In genomic region chr16:10539256-10539655, GRCh38 we compare ENCODE assay signal across 16 cellular contexts. TPM values are rescaled to one million over a fixed set of nuclear protein-coding genes. Genes with fewer than 3 reads are reported as not detected.
DNase-seq lines count a peak whose midpoint lies in the region; ATAC-seq and TF ChIP-seq lines count a peak whose summit lies in the region.
"Had no signal": no experiment of that assay in that cellular context is flagged by ENCODE, and none has a peak within 500 bp of the region (broad histone marks: within the 10 kb centered on the region; RNA-seq: fewer than 3 reads in every experiment).

No MANE protein-coding gene starts in this region.

- H3K4me3 Mint-ChIP-seq in Calu3 (ENCODE audit: low read depth, unreplicated experiment) = no peak overlapping the region
- H3K4me3 Mint-ChIP-seq in mesothelial cell of epicardium = no peak overlapping the region

- ATAC-seq in gastrocnemius medialis (peak; percentile 25 to 49), Right ventricle myocardium superior (ENCODE audit: poor library complexity) (no peak)
- ATAC-seq: K562 had no signal

- in situ Hi-C loops in gastrocnemius medialis (cut with MboI; ENCODE audit: low sequenced_read_pairs in 4 of 4) = no loop called here

- no peak for TF ChIP-seq CTCF in Calu3 (IDR thresholded peaks at IDR 0.05; ENCODE audit: unreplicated experiment)
- no peak for TF ChIP-seq CTCF in mesothelial cell of epicardium (IDR thresholded peaks at IDR 0.05; ENCODE audit: unreplicated experiment)
- no peak for TF ChIP-seq CTCF in gastrocnemius medialis (IDR thresholded peaks at IDR 0.05 in 4 of 5, conservative IDR thresholded peaks at IDR 0.05 in 1 of 5)
- TF ChIP-seq CTCF in tibial artery (IDR thresholded peaks at IDR 0.05) = no peak

- H3K27ac ChIP-seq in SJCRH30 (peak overlapping the region; percentile 32), gastrocnemius medialis (no peak overlapping the region), tibial artery (no peak overlapping the region)
- H3K27ac ChIP-seq: 22Rv1, C4-2B had no signal

- H3K36me3 ChIP-seq in SJCRH30 (peaks cover 11% of the 10 kb centered on the region), gastrocnemius medialis (peaks cover 0 to 18% of the 10 kb centered on the region in 2 donors), tibial artery (peaks cover 67 to 98% (median 94%) of the 10 kb centered on the region in 3 donors)

- peak; percentile 49 for DNase-seq in Calu3
- DNase-seq in SJCRH30 = peak; percentile 88 to 92
- DNase-seq in mesothelial cell of epicardium (ENCODE audit: low spot score in 2 of 2, unreplicated experiment in 2 of 2) = peak in 1 of 2 experiments; percentile 43
- DNase-seq in gastrocnemius medialis = no peak
- DNase-seq in Right ventricle myocardium superior = no peak
- no peak for DNase-seq in activated CD8-positive, alpha-beta memory T cell treated with anti-CD3 and anti-CD28 coated beads, Interleukin-2, amount 50 U/mL, for 48 hours
- DNase-seq in T1000 (lab: John Stamatoyannopoulos, UW) = no peak
- no peak for DNase-seq in tibial artery
- DNase-seq: AML-193, DMS79 treated with DMSO at 0.1 percent for 48 hours, NCI-H187, NCI-H2227 treated with DMSO at 0.1 percent for 48 hours, NCI-H510A treated with DMSO at 0.1 percent for 48 hours had no signal

- BruUV-seq in Calu3 (replicated peaks; lab: Mats Ljungman, UMichigan) = no TSS peak

- peaks cover 17% of the 10 kb centered on the region for H3K4me1 ChIP-seq in SJCRH30
- H3K4me1 ChIP-seq in gastrocnemius medialis = peaks cover 0 to 8% of the 10 kb centered on the region in 2 donors
- H3K4me1 ChIP-seq in tibial artery = peaks cover 0 to 6% (median 0%) of the 10 kb centered on the region in 4 donors

- TF ChIP-seq POLR2A in gastrocnemius medialis (IDR thresholded peaks at IDR 0.05) = no peak

- H3K4me3 ChIP-seq in SJCRH30 = no peak overlapping the region
- H3K4me3 ChIP-seq in gastrocnemius medialis = no peak overlapping the region
- no peak overlapping the region for H3K4me3 ChIP-seq in tibial artery
- H3K4me3 ChIP-seq: K562 had no signal

- H3K27me3 ChIP-seq in SJCRH30 (no peaks in the 10 kb centered on the region), gastrocnemius medialis (no peaks in the 10 kb centered on the region), tibial artery (no peaks in the 10 kb centered on the region)

- no peaks in the 10 kb centered on the region for H3K9me3 ChIP-seq in SJCRH30 (replicated peaks)
- H3K9me3 ChIP-seq in gastrocnemius medialis = no peaks in the 10 kb centered on the region
- H3K9me3 ChIP-seq in tibial artery = no peaks in the 10 kb centered on the region

- H3K9me3 Mint-ChIP-seq in Calu3 (ENCODE audit: low read depth, unreplicated experiment) (no peaks in the 10 kb centered on the region), mesothelial cell of epicardium (no peaks in the 10 kb centered on the region)

- CTCF ChIA-PET in Calu3 (lab: Charles Lee) = interaction anchor here (0.6 kb wide), 1 partner anchor 198 kb away, joined by 3 read pairs; no protein-coding TSS in a partner anchor

- H3K27me3 Mint-ChIP-seq in Calu3 (ENCODE audit: unreplicated experiment) = no peaks in the 10 kb centered on the region
- H3K27me3 Mint-ChIP-seq in mesothelial cell of epicardium (ENCODE audit: low read depth) = peaks cover 3% of the 10 kb centered on the region

- intact Hi-C loops in Calu3 (cut with micrococcal nuclease; ENCODE audit: unreplicated experiment) = no loop called here
- intact Hi-C loops in gastrocnemius medialis (cut with DNase I; ENCODE audit: low total_unique reads) = no loop called here
- intact Hi-C loops in Right ventricle myocardium superior (cut with DNase I) = no loop called here
- intact Hi-C loops in tibial artery (cut with DNase I; ENCODE audit: low total_unique reads) = no loop called here

- H3K27ac Mint-ChIP-seq in Calu3 (ENCODE audit: unreplicated experiment) (peak overlapping the region; percentile 65), mesothelial cell of epicardium (peak overlapping the region; percentile 84)

- H3K36me3 Mint-ChIP-seq in Calu3 (ENCODE audit: insufficient read depth, unreplicated experiment) (peaks cover 4% of the 10 kb centered on the region), mesothelial cell of epicardium (peaks cover 28% of the 10 kb centered on the region)

- H3K4me1 Mint-ChIP-seq in Calu3 (ENCODE audit: low read depth, unreplicated experiment) = peaks cover 12% of the 10 kb centered on the region
- H3K4me1 Mint-ChIP-seq in mesothelial cell of epicardium = peaks cover 19% of the 10 kb centered on the region

RNA-seq across cellular contexts. Expression of gene EMP2, which starts 41.1 kb away (rescaled TPM):
- total RNA-seq in Calu3 (2022) (65.9 and 73.9 TPM in 2 replicates), mesothelial cell of epicardium (50.7 to 53.8 TPM (median 51.0 TPM) in 3 replicates), gastrocnemius medialis (10 to 100 TPM in 3 of 4 donors, 1 to 10 TPM in 1; 7.9 to 13.5 (median 11.7) TPM), Right ventricle myocardium superior (81.0 TPM)
- 30.8 and 31.9 TPM in 2 replicates for total RNA-seq in SJCRH30 (2014; rRNA removed; shearing (Covaris generic))

Comparison
In these comparisons a context has a peak if more than half of its experiments do, and no peak if none do; other contexts are left out.
1. DNase-seq: peak in Calu3 (single experiment) and SJCRH30 (2 of 2); none in gastrocnemius medialis (0 of 2), Right ventricle myocardium superior (single experiment), activated CD8-positive, alpha-beta memory T cell treated with anti-CD3 and anti-CD28 coated beads, Interleukin-2, amount 50 U/mL, for 48 hours (single experiment), T1000 (single experiment) and tibial artery (0 of 2).